8 cellular contexts compared by ENCODE assay signal in genomic region chrX:30713061-30713525, GRCh38. TPM values are rescaled to one million over a fixed set of nuclear protein-coding genes. Genes with fewer than 3 reads are reported as not detected.
DNase-seq lines count a peak whose midpoint lies in the region; TF ChIP-seq lines count a peak whose summit lies in the region.

No MANE protein-coding gene starts in this region.

- peak; percentile 23 for DNase-seq in 8988T
- DNase-seq in HFFc6: peak; percentile 55
- DNase-seq in MG63: peak; percentile 7
- peak; percentile 9 for DNase-seq in T-helper 9 cell
- DNase-seq in cardiac fibroblast (ENCODE audit: low read depth in 2 of 2): peak; percentile 72 to 84
- peak; percentile 13 to 26 for DNase-seq in stimulated activated CD8-positive, alpha-beta memory T cell treated with anti-CD3 and anti-CD28 coated beads, Interleukin-7, amount 100 ng/mL, for 48 hours (ENCODE audit: extremely low read depth in 1 of 2, low read depth in 1 of 2)

- 56% methylated on average over 5 of the region's 5 CpGs for WGBS in liver

- no peaks in the 10 kb centered on the region for H3K9me3 ChIP-seq in MG63
- no peaks in the 10 kb centered on the region for H3K9me3 ChIP-seq in liver (ENCODE audit: control insufficient read depth in 4 of 4, low read length in 3 of 4)

- H3K36me3 ChIP-seq in MG63: no peaks in the 10 kb centered on the region
- H3K36me3 ChIP-seq in liver (ENCODE audit: control insufficient read depth in 4 of 4, insufficient read depth in 3 of 4, low read depth in 1 of 4, low read length in 3 of 4): peaks cover 3 to 19% (median 5%) of the 10 kb centered on the region in 4 donors

- TF ChIP-seq CTCF in GM12872 (IDR thresholded peaks at IDR 0.05; ENCODE audit: insufficient read depth, low read depth, low read length) (peak; percentile 43; the same call in 2 of the 3 replicates), HFFc6 (IDR thresholded peaks at IDR 0.05) (peak; percentile 80), cardiac fibroblast (IDR thresholded peaks at IDR 0.05; ENCODE audit: low read depth, low read length) (peak; percentile 75), liver (IDR thresholded peaks at IDR 0.05; ENCODE audit: low read depth, low read length, missing input control) (peak; percentile 50)

- H3K36me3 Mint-ChIP-seq in HFFc6 (ENCODE audit: low read depth): no peaks in the 10 kb centered on the region

- H3K27me3 ChIP-seq in MG63: no peaks in the 10 kb centered on the region
- no peaks in the 10 kb centered on the region for H3K27me3 ChIP-seq in liver (ENCODE audit: control insufficient read depth in 4 of 4, insufficient read depth in 4 of 4, low read length in 3 of 4)

- H3K9ac ChIP-seq in liver (ENCODE audit: low read depth in 1 of 2, low read length in 2 of 2): no peak overlapping the region

- H3K27me3 Mint-ChIP-seq in HFFc6 (ENCODE audit: insufficient read depth): no peaks in the 10 kb centered on the region; the same call in 1 of the 2 replicates

- TF ChIP-seq RAD21 in liver (IDR thresholded peaks at IDR 0.05): peak; percentile 78 to 86

- no peak overlapping the region for H3K4me3 Mint-ChIP-seq in HFFc6

- no peak overlapping the region for H3K27ac ChIP-seq in liver (ENCODE audit: low read depth in 1 of 2, low read length in 2 of 2)

- no peak overlapping the region for H3K27ac Mint-ChIP-seq in HFFc6

- H3K4me3 ChIP-seq in MG63 (no peak overlapping the region), cardiac fibroblast (replicated peaks in 1 of 2; ENCODE audit: low read depth in 2 of 2, low read length in 2 of 2) (no peak overlapping the region), liver (ENCODE audit: low read depth in 1 of 3, low read length in 3 of 3) (no peak overlapping the region)

- no peaks in the 10 kb centered on the region for H3K4me1 Mint-ChIP-seq in HFFc6 (ENCODE audit: low read depth)

- H3K4me1 ChIP-seq in liver (ENCODE audit: control insufficient read depth in 4 of 4, insufficient read depth in 4 of 4, low read length in 3 of 4): no peaks in the 10 kb centered on the region

- H3K9me3 Mint-ChIP-seq in HFFc6: no peaks in the 10 kb centered on the region

TF ChIP-seq in liver, 16 proteins besides CTCF, POLR2A, EP300 and RAD21:
- TF ChIP-seq ZBTB33 (IDR thresholded peaks at IDR 0.05) (no peak), YY1 (IDR thresholded peaks at IDR 0.05) (no peak), REST (IDR thresholded peaks at IDR 0.05) (no peak), GABPA (IDR thresholded peaks at IDR 0.05 in 1 of 2, conservative IDR thresholded peaks at IDR 0.05 in 1 of 2) (no peak), HNF4A (conservative IDR thresholded peaks at IDR 0.05) (no peak), EGR1 (IDR thresholded peaks at IDR 0.05; ENCODE audit: low read depth in 2 of 2) (no peak), FOXA1 (IDR thresholded peaks at IDR 0.05) (no peak), MAX (IDR thresholded peaks at IDR 0.05) (no peak), RXRA (IDR thresholded peaks at IDR 0.05) (no peak), JUND (IDR thresholded peaks at IDR 0.05) (no peak), TAF1 (conservative IDR thresholded peaks at IDR 0.05) (no peak), FOXA2 (IDR thresholded peaks at IDR 0.05) (no peak), HNF4G (IDR thresholded peaks at IDR 0.05) (no peak), NR2F2 (IDR thresholded peaks at IDR 0.05) (no peak), SP1 (IDR thresholded peaks at IDR 0.05) (no peak)

RNA-seq across cellular contexts. Expression of gene GK, which starts 59.9 kb away (rescaled TPM):
- total RNA-seq in HFFc6 (2021; fragmentation: NEBNext Ultra II Directional; extraction: Animal tissue kit (Norgen Biotek cat#: 25700)): 1 to 10 TPM; 5.2 to 8.7 (median 7.9) TPM
- total RNA-seq in MG63 (2014; rRNA removed; shearing (Covaris generic); ENCODE audit: low replicate concordance): 4.1 and 5.5 TPM in 2 replicates
- total RNA-seq in liver: 100 to 1,000 TPM in 1 of 2 donors, 10 to 100 TPM in 1; 27.9 to 145 TPM
- 10 to 100 TPM; 44.0 to 44.1 TPM for polyA plus RNA-seq in liver

Comparison
In these comparisons a context has a peak if more than half of its experiments do, and no peak if none do; other contexts are left out.
1. DNase-seq: peak in every context shown above with its lines; median percentile 78 in cardiac fibroblast; 55 in HFFc6; 23 in 8988T; 20 in stimulated activated CD8-positive, alpha-beta memory T cell treated with anti-CD3 and anti-CD28 coated beads, Interleukin-7, amount 100 ng/mL, for 48 hours; 9 in T-helper 9 cell; 7 in MG63.